Comparison of ENCODE assay signal across 8 cellular contexts in the genomic region with DNA sequence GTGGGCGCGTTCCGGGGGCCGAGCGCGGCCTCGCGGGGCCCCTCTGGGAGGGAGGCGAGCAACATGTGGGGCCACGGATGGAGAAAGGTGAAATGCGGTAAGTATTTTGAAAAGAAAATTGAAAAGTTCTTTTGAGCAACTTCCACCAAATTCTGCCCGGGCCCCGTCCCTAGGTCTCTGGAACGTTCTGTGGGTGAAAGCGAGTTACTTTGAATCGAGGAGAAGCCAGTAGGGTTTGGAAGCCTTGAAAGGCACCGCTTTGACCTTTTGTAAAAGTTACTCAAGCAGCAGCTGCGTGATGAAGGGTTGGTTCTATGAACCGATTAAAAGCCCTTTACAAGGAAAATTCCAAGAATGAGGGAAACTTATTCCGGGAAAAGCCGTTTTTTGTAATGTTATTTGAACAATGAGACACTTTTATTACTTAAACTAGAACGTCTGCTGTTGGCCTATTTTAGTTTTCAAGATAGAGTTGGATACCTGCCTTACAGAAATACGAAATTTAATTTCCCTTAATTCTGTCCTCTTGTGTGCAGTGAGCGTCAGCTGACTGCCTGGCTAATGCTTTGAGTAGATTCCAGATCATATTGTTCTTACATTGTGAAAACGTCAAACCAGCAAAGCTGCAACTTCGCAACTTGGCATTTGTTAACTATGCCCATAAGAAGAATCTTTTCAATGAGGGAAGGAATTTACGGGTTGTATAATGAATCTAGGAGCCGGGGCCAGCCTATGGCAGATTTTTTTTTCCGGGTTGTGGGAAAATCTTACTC. TPM values are rescaled to one million over a fixed set of nuclear protein-coding genes. Genes with fewer than 3 reads are reported as not detected.
DNase-seq lines count a peak whose midpoint lies in the region; ATAC-seq and TF ChIP-seq lines count a peak whose summit lies in the region.

No MANE protein-coding gene starts in this region.

- H3K4me1 ChIP-seq in BE2C (no peaks in the 10 kb centered on the region; the same call in 1 of the 2 replicates), right lobe of liver (peaks cover 0 to 25% (median 0%) of the 10 kb centered on the region in 4 donors), suprapubic skin (peaks cover 24% of the 10 kb centered on the region)

- H3K4me3 Mint-ChIP-seq in dendritic cell treated with granulocyte-macrophage colony-stimulating factor and Interleukin-4, amounts not matched to agents 40 ng/mL and 50 ng/mL, for 4 days = peak overlapping the region; percentile 97

- peak overlapping the region; percentile 88 for H3K4me3 ChIP-seq in BE2C (ENCODE audit: low read depth, low read length)
- H3K4me3 ChIP-seq in right lobe of liver = peak overlapping the region; percentile 59 to 89 (median 89)
- peak overlapping the region; percentile 76 for H3K4me3 ChIP-seq in suprapubic skin

- peak overlapping the region; percentile 82 to 90 (median 83) for H3K27ac ChIP-seq in right lobe of liver
- H3K27ac ChIP-seq in suprapubic skin = peak overlapping the region; percentile 92

- H3K4me1 Mint-ChIP-seq in dendritic cell treated with granulocyte-macrophage colony-stimulating factor and Interleukin-4, amounts not matched to agents 40 ng/mL and 50 ng/mL, for 4 days (ENCODE audit: low read depth) = peaks cover 17% of the 10 kb centered on the region

- peaks cover 5% of the 10 kb centered on the region for H3K27me3 Mint-ChIP-seq in dendritic cell treated with granulocyte-macrophage colony-stimulating factor and Interleukin-4, amounts not matched to agents 40 ng/mL and 50 ng/mL, for 4 days

- H3K27ac Mint-ChIP-seq in dendritic cell treated with granulocyte-macrophage colony-stimulating factor and Interleukin-4, amounts not matched to agents 40 ng/mL and 50 ng/mL, for 4 days = peak overlapping the region; percentile 97

- no peak for TF ChIP-seq EP300 in suprapubic skin (IDR thresholded peaks at IDR 0.05)

- no peak for DNase-seq in BE2C
- DNase-seq in OCI-M1 (lab: John Stamatoyannopoulos, UW) = peak; percentile 78
- peak in 1 of 3 donors; percentile 51 for DNase-seq in right lobe of liver
- DNase-seq in suprapubic skin (ENCODE audit: low spot score in 2 of 2) = peak in 1 of 2 donors; percentile 29
- no peak for DNase-seq in SK-N-DZ (ENCODE audit: low spot score)
- no peak for DNase-seq in NOMO-1 (lab: John Stamatoyannopoulos, UW; ENCODE audit: unreplicated experiment in 2 of 2)

- H3K36me3 Mint-ChIP-seq in dendritic cell treated with granulocyte-macrophage colony-stimulating factor and Interleukin-4, amounts not matched to agents 40 ng/mL and 50 ng/mL, for 4 days (ENCODE audit: low read depth) = peaks cover 10% of the 10 kb centered on the region

- H3K27me3 ChIP-seq in BE2C (no peaks in the 10 kb centered on the region), right lobe of liver (no peaks in the 10 kb centered on the region), suprapubic skin (no peaks in the 10 kb centered on the region)

- intact Hi-C loops in dendritic cell treated with granulocyte-macrophage colony-stimulating factor and Interleukin-4, amounts not matched to agents 40 ng/mL and 50 ng/mL, for 4 days (cut with micrococcal nuclease) = no loop called here
- intact Hi-C loops in right lobe of liver (cut with DNase I) = no loop called here

- peak; percentile 12 for ATAC-seq in GM19467 (IDR thresholded peaks at IDR 0.05; ENCODE audit: unreplicated experiment)
- ATAC-seq in right lobe of liver = peak; percentile 17 to 39 (median 28)

- no peaks in the 10 kb centered on the region for H3K9me3 Mint-ChIP-seq in dendritic cell treated with granulocyte-macrophage colony-stimulating factor and Interleukin-4, amounts not matched to agents 40 ng/mL and 50 ng/mL, for 4 days

- TF ChIP-seq CTCF in BE2C (IDR thresholded peaks at IDR 0.05; ENCODE audit: low read depth, low read length) (no peak), right lobe of liver (IDR thresholded peaks at IDR 0.05) (no peak), suprapubic skin (IDR thresholded peaks at IDR 0.05) (no peak)

- H3K36me3 ChIP-seq in BE2C = peaks cover 5% of the 10 kb centered on the region
- no peaks in the 10 kb centered on the region for H3K36me3 ChIP-seq in right lobe of liver
- no peaks in the 10 kb centered on the region for H3K36me3 ChIP-seq in suprapubic skin

- no peaks in the 10 kb centered on the region; the same call in 1 of the 2 replicates for H3K9me3 ChIP-seq in BE2C
- H3K9me3 ChIP-seq in right lobe of liver = no peaks in the 10 kb centered on the region
- H3K9me3 ChIP-seq in suprapubic skin = no peaks in the 10 kb centered on the region

- TF ChIP-seq POLR2A in right lobe of liver (IDR thresholded peaks at IDR 0.05) (peak; percentile 21), suprapubic skin (IDR thresholded peaks at IDR 0.05) (no peak)

- under 1% methylated on average over 29 of the region's 29 CpGs for WGBS in right lobe of liver (ENCODE audit: insufficient coverage, low coverage, low lambda C conversion rate, missing lambda C conversion rate)
- WGBS in suprapubic skin = under 1% methylated on average over 29 of the region's 29 CpGs

RNA-seq across cellular contexts. Expression of a gene that starts 0.9 kb away (rescaled TPM):
- 26.5 TPM for polyA plus RNA-seq in BE2C (2012; ENCODE audit: insufficient read depth, insufficient read length, low read depth)
- total RNA-seq in right lobe of liver (10 to 100 TPM; 46.3 to 83.0 (median 61.9) TPM), suprapubic skin (10 to 100 TPM; 23.5 to 43.0 (median 26.9) TPM)
- polyA plus RNA-seq in SK-N-DZ (2014; cell fraction: cytosol; rRNA removed) = 16.2 and 20.7 TPM in 2 replicates
- polyA plus RNA-seq in SK-N-DZ (2014; cell fraction: nucleus; rRNA removed) = 17.3 and 25.2 TPM in 2 replicates

RNA-seq across cellular contexts. Expression of a gene that starts 5.2 kb away (rescaled TPM):
- polyA plus RNA-seq in BE2C (2012; ENCODE audit: insufficient read depth, insufficient read length, low read depth) = not detected
- total RNA-seq in right lobe of liver (not detected), suprapubic skin (not detected)
- polyA plus RNA-seq in SK-N-DZ (2014; cell fraction: cytosol; rRNA removed) = not detected in 2 replicates
- polyA plus RNA-seq in SK-N-DZ (2014; cell fraction: nucleus; rRNA removed) = not detected in 2 replicates
